8 cellular contexts compared by ENCODE assay signal in genomic region chr14:77007975-77008421, GRCh38. TPM values are rescaled to one million over a fixed set of nuclear protein-coding genes. Genes with fewer than 3 reads are reported as not detected.
DNase-seq lines count a peak whose midpoint lies in the region; ATAC-seq and TF ChIP-seq lines count a peak whose summit lies in the region.
"Had no signal": no experiment of that assay in that cellular context is flagged by ENCODE, and none has a peak within 500 bp of the region (broad histone marks: within the 10 kb centered on the region; RNA-seq: fewer than 3 reads in every experiment).

No MANE protein-coding gene starts in this region.

- H3K4me1 ChIP-seq in adrenal gland (replicated peaks in 1 of 2) (peaks cover 13 to 14% of the 10 kb centered on the region in 2 donors), thyroid gland (peaks cover 64 to 75% of the 10 kb centered on the region in 2 donors)

- TF ChIP-seq POLR2A in adrenal gland (IDR thresholded peaks at IDR 0.05) (no peak), thyroid gland (IDR thresholded peaks at IDR 0.05) (peak in 1 of 2 donors; percentile 74)

- H3K27ac ChIP-seq in adrenal gland (peak overlapping the region in 2 of 5 donors; percentile 27 to 59), thyroid gland (peak overlapping the region; percentile 90 to 97 (median 97))

- H3K27me3 Mint-ChIP-seq in glutamatergic neuron (ENCODE audit: unreplicated experiment), result peaks cover 8% of the 10 kb centered on the region

- WGBS in adrenal gland, 4 donors, result 20 to 45% (median 33%) methylated on average over 2 to 3 of the region's 3 CpGs
- WGBS in thyroid gland, 2 donors, result 13% methylated on average over 3 of the region's 3 CpGs

- intact Hi-C loops in adrenal gland (cut with DNase I) (no loop called here), left colon (cut with DNase I, micrococcal nuclease) (no loop called here), thyroid gland (cut with DNase I) (no loop called here)

- peak; percentile 82 for ATAC-seq in left colon
- no peak for ATAC-seq in HG02938 (IDR thresholded peaks at IDR 0.05; ENCODE audit: unreplicated experiment)

- no peak for TF ChIP-seq CTCF in adrenal gland (IDR thresholded peaks at IDR 0.05)
- TF ChIP-seq CTCF in thyroid gland (IDR thresholded peaks at IDR 0.05), result no peak
- TF ChIP-seq CTCF in glutamatergic neuron (IDR thresholded peaks at IDR 0.05; ENCODE audit: partially characterized antibody, unreplicated experiment), result no peak

- no peaks in the 10 kb centered on the region for H3K9me3 ChIP-seq in adrenal gland (replicated peaks in 1 of 3)
- no peaks in the 10 kb centered on the region for H3K9me3 ChIP-seq in thyroid gland

- no peaks in the 10 kb centered on the region for H3K36me3 Mint-ChIP-seq in glutamatergic neuron (ENCODE audit: unreplicated experiment)

- H3K4me1 Mint-ChIP-seq in glutamatergic neuron (ENCODE audit: low read depth, unreplicated experiment), result peaks cover 11% of the 10 kb centered on the region

- H3K36me3 ChIP-seq in adrenal gland (replicated peaks in 1 of 2) (no peaks in the 10 kb centered on the region), thyroid gland (no peaks in the 10 kb centered on the region)

- H3K27ac Mint-ChIP-seq in glutamatergic neuron (ENCODE audit: unreplicated experiment), result no peak overlapping the region

- peaks cover 3% of the 10 kb centered on the region for H3K9me3 Mint-ChIP-seq in glutamatergic neuron (ENCODE audit: unreplicated experiment)

- H3K4me3 Mint-ChIP-seq in glutamatergic neuron (ENCODE audit: unreplicated experiment), result no peak overlapping the region

- DNase-seq in NCI-H1105 (lab: John Stamatoyannopoulos, UW) (peak; percentile 28), adrenal gland (peak; percentile 44 to 81 (median 67)), left colon (peak; percentile 83 to 89), thyroid gland (peak; percentile 99), glutamatergic neuron (no peak), KG1 (lab: John Stamatoyannopoulos, UW) (no peak)
- DNase-seq: activated CD4-positive, CD25-positive, alpha-beta regulatory T cell had no signal

- H3K27me3 ChIP-seq in adrenal gland, result no peaks in the 10 kb centered on the region
- H3K27me3 ChIP-seq in thyroid gland, result no peaks in the 10 kb centered on the region

- H3K4me3 ChIP-seq in adrenal gland (no peak overlapping the region), thyroid gland (replicated peaks in 1 of 3) (no peak overlapping the region)

RNA-seq across cellular contexts. Expression of gene IRF2BPL, which starts 20.5 kb away (rescaled TPM):
- 100 to 1,000 TPM in 2 of 8 donors, 10 to 100 TPM in 6; 52.2 to 104 (median 86.0) TPM for total RNA-seq in adrenal gland
- polyA plus RNA-seq in adrenal gland, result 1 to 10 TPM; 6.5 to 8.8 (median 8.3) TPM
- 10 to 100 TPM; 15.5 to 25.5 TPM for total RNA-seq in left colon
- total RNA-seq in thyroid gland, result 100 to 1,000 TPM in 1 of 4 donors, 10 to 100 TPM in 3; 43.9 to 103 (median 78.4) TPM
- total RNA-seq in glutamatergic neuron (ENCODE audit: unreplicated experiment), result 23.3 TPM

Comparison
In these comparisons a context has a peak if more than half of its experiments do, and no peak if none do; other contexts are left out.
1. DNase-seq: peak in NCI-H1105 (single experiment), adrenal gland (7 of 7), left colon (2 of 2) and thyroid gland (2 of 2); none in glutamatergic neuron (single experiment) and KG1 (single experiment).